8 cellular contexts compared by ENCODE assay signal in the genomic region with DNA sequence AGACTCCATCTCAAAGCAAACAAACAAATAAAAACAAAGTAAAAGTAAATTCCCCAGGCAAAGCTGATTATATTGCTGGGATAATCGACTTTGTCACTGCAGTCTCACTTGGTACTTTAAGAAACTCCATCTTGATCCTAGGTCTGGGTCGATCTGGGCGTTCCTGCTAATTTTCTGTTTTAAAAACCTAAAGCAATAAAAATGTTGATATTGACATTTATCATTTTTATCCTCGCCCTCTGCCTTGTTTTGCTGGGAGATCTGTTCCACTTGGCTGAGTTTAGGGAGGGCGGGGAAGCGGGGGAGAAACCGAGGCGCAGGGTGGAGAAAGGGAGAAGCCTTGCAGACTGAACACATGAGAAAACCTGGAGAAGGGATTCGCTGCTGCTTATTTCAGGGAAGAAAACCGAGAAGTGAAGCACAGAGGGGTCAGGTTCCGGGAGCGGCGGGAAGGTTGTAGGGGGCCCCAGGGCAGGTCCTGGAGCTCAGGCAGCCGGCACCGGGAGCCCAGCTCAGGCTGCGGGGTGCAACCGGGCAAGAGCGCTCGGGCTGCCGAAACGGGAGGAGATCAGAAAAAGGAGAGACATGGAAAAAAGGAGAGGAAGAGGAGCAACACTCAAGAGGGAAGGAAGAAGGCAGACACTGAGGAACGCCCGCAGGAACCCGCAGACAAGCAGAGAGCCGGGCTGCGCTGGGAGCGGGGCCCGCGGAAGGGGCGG. TPM values are rescaled to one million over a fixed set of nuclear protein-coding genes. Genes with fewer than 3 reads are reported as not detected.
DNase-seq lines count a peak whose midpoint lies in the region; ATAC-seq, FAIRE-seq and TF ChIP-seq lines count a peak whose summit lies in the region.

No MANE protein-coding gene starts in this region.

- in situ Hi-C loops in HepG2 (cut with HindIII; ENCODE audit: extremely low pct_ligation_motif_present, low pct_unique_long_range_greater_than_20kb) = no loop called here

- 1% methylated on average over 30 of the region's 30 CpGs for WGBS in HepG2 (ENCODE audit: low lambda C conversion rate)

- peak overlapping the region; percentile 81 for H3K4me2 ChIP-seq in HepG2 (ENCODE audit: low read depth, low read length)

- BruUV-seq in HepG2 (replicated peaks; lab: Mats Ljungman, UMichigan) = TSS peak; percentile 69

- H4K20me1 ChIP-seq in HepG2 (ENCODE audit: insufficient read depth, low read length) = no peaks in the 10 kb centered on the region

- DNase-seq in NCI-H526 treated with DMSO at 0.1 percent for 48 hours (lab: John Stamatoyannopoulos, UW) (peak; percentile 83), cerebellar cortex (ENCODE audit: low spot score) (peak; percentile 80), HepG2 (ENCODE audit: low spot score) (no peak), substantia nigra (lab: John Stamatoyannopoulos, UW) (peak in 9 of 49 donors; percentile 43 to 68 (median 56)), NOMO-1 treated with dmso at 0.1 percent for 144 hours (lab: John Stamatoyannopoulos, UW; ENCODE audit: unreplicated experiment) (no peak)

- CTCF ChIA-PET in HepG2 (lab: Yijun Ruan, JAX; ENCODE audit: low intra/inter-chr PET ratio, low total read pairs) = no interaction called here

- peaks cover 37% of the 10 kb centered on the region for H3K4me1 ChIP-seq in HepG2 (ENCODE audit: insufficient read depth, low read length)

- no peaks in the 10 kb centered on the region for H3K9me3 ChIP-seq in HepG2 (ENCODE audit: low read length)

- peak; percentile 13 for ATAC-seq in GM18868 (IDR thresholded peaks at IDR 0.05; ENCODE audit: unreplicated experiment)
- peak; percentile 11 for ATAC-seq in HG03045 (IDR thresholded peaks at IDR 0.05; ENCODE audit: unreplicated experiment)
- peak; percentile 79 for ATAC-seq in HepG2

- TF ChIP-seq EP300 in HepG2 (IDR thresholded peaks at IDR 0.05; ENCODE audit: low read depth in 2 of 2, low read length in 2 of 2) (no peak), HepG2 (CRISPR knock-in tag; IDR thresholded peaks at IDR 0.05; ENCODE audit: borderline replicate concordance) (no peak)

- POLR2A ChIA-PET in HepG2 (lab: Yijun Ruan, JAX) = interaction anchor here (0.6 kb wide), 2 partner anchors 50 to 61 kb away, joined by 3 to 4 read pairs; no protein-coding TSS in a partner anchor

- H3K27ac ChIP-seq in C4-2B = peak overlapping the region; percentile 99
- H3K27ac ChIP-seq in HepG2 (ENCODE audit: extremely low read length, insufficient read depth, low read length) = peak overlapping the region; percentile 76
- H3K27ac ChIP-seq in substantia nigra (ENCODE audit: low read depth, low read length, poor library complexity, severe bottlenecking) = peak overlapping the region; percentile 97

- TF ChIP-seq RAD21 in HepG2 (CRISPR knock-in tag; IDR thresholded peaks at IDR 0.05) = 0 out of 2 replicates have a peak, but pooled peaks have one; percentile 12

- H2AFZ ChIP-seq in HepG2 (ENCODE audit: low read length) = no peak overlapping the region

- H3K36me3 ChIP-seq in HepG2 (replicated peaks in 1 of 2; ENCODE audit: control insufficient read depth in 1 of 2, insufficient read depth in 2 of 2, low read length in 2 of 2) = no peaks in the 10 kb centered on the region

- no peaks in the 10 kb centered on the region for H3K79me2 ChIP-seq in HepG2 (ENCODE audit: insufficient read depth, low read length)

- TF ChIP-seq POLR2A in HepG2 (IDR thresholded peaks at IDR 0.05; ENCODE audit: insufficient read depth in 1 of 2, low read depth in 2 of 2, low read length in 2 of 2) = peak in 1 of 2 experiments; percentile 69; a peak in 2 of 4 replicates

- FAIRE-seq in HepG2 (lab: Jason Lieb, UNC) = no peak

- no peaks in the 10 kb centered on the region; a peak in 1 of 5 replicates for H3K27me3 ChIP-seq in HepG2 (ENCODE audit: control insufficient read depth in 1 of 2, insufficient read depth in 2 of 2, low read length in 2 of 2)

- TF ChIP-seq CTCF in C4-2B (conservative IDR thresholded peaks at IDR 0.05) (no peak), HepG2 (CRISPR knock-in tag; IDR thresholded peaks at IDR 0.05) (no peak)

- intact Hi-C loops in HepG2 (cut with micrococcal nuclease; ENCODE audit: unreplicated experiment) = loop anchor here (2.0 to 10.0 kb wide), 4 partner anchors 26 to 362 kb away; a partner anchor contains a TSS

- H3K4me3 ChIP-seq in HepG2 (replicated peaks in 1 of 3; ENCODE audit: insufficient read depth in 1 of 3, low read depth in 2 of 3, low read length in 3 of 3) = peak overlapping the region; percentile 68 to 86 (median 80)

- H3K9ac ChIP-seq in HepG2 (ENCODE audit: insufficient read depth, low read depth, low read length) = peak overlapping the region; percentile 67

TF ChIP-seq in HepG2, 621 proteins besides CTCF, POLR2A, EP300 and RAD21 (continues in another document):
- TF ChIP-seq, protein P1, sequence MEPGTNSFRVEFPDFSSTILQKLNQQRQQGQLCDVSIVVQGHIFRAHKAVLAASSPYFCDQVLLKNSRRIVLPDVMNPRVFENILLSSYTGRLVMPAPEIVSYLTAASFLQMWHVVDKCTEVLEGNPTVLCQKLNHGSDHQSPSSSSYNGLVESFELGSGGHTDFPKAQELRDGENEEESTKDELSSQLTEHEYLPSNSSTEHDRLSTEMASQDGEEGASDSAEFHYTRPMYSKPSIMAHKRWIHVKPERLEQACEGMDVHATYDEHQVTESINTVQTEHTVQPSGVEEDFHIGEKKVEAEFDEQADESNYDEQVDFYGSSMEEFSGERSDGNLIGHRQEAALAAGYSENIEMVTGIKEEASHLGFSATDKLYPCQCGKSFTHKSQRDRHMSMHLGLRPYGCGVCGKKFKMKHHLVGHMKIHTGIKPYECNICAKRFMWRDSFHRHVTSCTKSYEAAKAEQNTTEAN (CRISPR knock-in tag; conservative IDR thresholded peaks at IDR 0.05) = no peak
- TF ChIP-seq ZNF350 (CRISPR knock-in tag; IDR thresholded peaks at IDR 0.05; ENCODE audit: borderline replicate concordance, low read depth) = peak; percentile 24; the same call in 1 of the 2 replicates
- TF ChIP-seq SIN3A (IDR thresholded peaks at IDR 0.05; ENCODE audit: borderline replicate concordance, low read depth, low read length) = peak; percentile 44; the same call in 1 of the 2 replicates
- no peak for TF ChIP-seq ZC3H13 (CRISPR knock-in tag; IDR thresholded peaks at IDR 0.05)
- TF ChIP-seq ZNF430 (CRISPR knock-in tag; IDR thresholded peaks at IDR 0.05) = 0 out of 2 replicates have a peak, but pooled peaks have one; percentile 24
- TF ChIP-seq GATAD1 (CRISPR knock-in tag; IDR thresholded peaks at IDR 0.05) = peak; percentile 11; the same call in 1 of the 2 replicates
- 0 out of 2 replicates have a peak, but pooled peaks have one; percentile 4 for TF ChIP-seq FOXJ3 (CRISPR knock-in tag; IDR thresholded peaks at IDR 0.05; ENCODE audit: borderline replicate concordance)
- TF ChIP-seq ZNF510 (CRISPR knock-in tag; IDR thresholded peaks at IDR 0.05; ENCODE audit: low read depth) = 0 out of 2 replicates have a peak, but pooled peaks have one; percentile 23
- TF ChIP-seq SIN3B (IDR thresholded peaks at IDR 0.05; ENCODE audit: low read length) = no peak

RNA-seq across cellular contexts. Expression of a gene that starts 27.4 kb away (rescaled TPM):
- 14.4 and 22.9 TPM in 2 replicates for total RNA-seq in HepG2 (2016; rRNA removed; fragmentation: Illumina TruSeq; extraction: Trizol)
- 27.0 and 27.7 TPM in 2 replicates for total RNA-seq in HepG2 (2016; cell fraction: cytosol; rRNA removed; fragmentation: Illumina TruSeq; extraction: Trizol; ENCODE audit: low read depth)
- 14.4 and 19.1 TPM in 2 replicates for total RNA-seq in HepG2 (2016; cell fraction: insoluble cytoplasmic fraction; rRNA removed; fragmentation: Illumina TruSeq; extraction: Trizol)
- 17.0 and 21.9 TPM in 2 replicates for total RNA-seq in HepG2 (2016; cell fraction: membrane; rRNA removed; fragmentation: Illumina TruSeq; extraction: Trizol)
- total RNA-seq in HepG2 (2016; cell fraction: nucleus; rRNA removed; fragmentation: Illumina TruSeq; extraction: Trizol) = 48.1 and 51.6 TPM in 2 replicates
- polyA plus RNA-seq in HepG2 (2011; rRNA removed) = 7.1 and 7.5 TPM in 2 replicates
- 4.1 and 6.3 TPM in 2 replicates for polyA plus RNA-seq in HepG2 (2011; cell fraction: cytosol; rRNA removed)
- polyA plus RNA-seq in HepG2 (2011; cell fraction: nucleus; rRNA removed) = 15.2 and 17.5 TPM in 2 replicates
- polyA plus RNA-seq in HepG2 (2012) = 11.9 and 12.7 TPM in 2 replicates
- polyA plus RNA-seq in HepG2 (2016; cell fraction: cytosol; fragmentation: Illumina TruSeq; extraction: Trizol; ENCODE audit: low read depth) = 0.25 and 0.36 TPM in 2 replicates
- 5.8 and 7.4 TPM in 2 replicates for polyA plus RNA-seq in HepG2 (2016; cell fraction: insoluble cytoplasmic fraction; fragmentation: Illumina TruSeq; extraction: Trizol; ENCODE audit: low read depth)
- 0.54 and 1.00 TPM in 2 replicates for polyA plus RNA-seq in HepG2 (2016; cell fraction: membrane; fragmentation: Illumina TruSeq; extraction: Trizol; ENCODE audit: low read depth)
- polyA plus RNA-seq in HepG2 (2016; cell fraction: nucleus; fragmentation: Illumina TruSeq; extraction: Trizol; ENCODE audit: insufficient read depth, low read depth) = 14.9 and 20.0 TPM in 2 replicates
- polyA minus RNA-seq in HepG2 (2011; rRNA and poly(A)+ RNA removed; ENCODE audit: low replicate concordance) = 22.0 and 25.5 TPM in 2 replicates
- polyA minus RNA-seq in HepG2 (2011; cell fraction: cytosol; rRNA and poly(A)+ RNA removed) = 17.4 and 19.6 TPM in 2 replicates
- 87.2 and 102 TPM in 2 replicates for polyA minus RNA-seq in HepG2 (2011; cell fraction: nucleus; rRNA and poly(A)+ RNA removed)

Comparison
In these comparisons a context has a peak if more than half of its experiments do, and no peak if none do; other contexts are left out.
1. ATAC-seq: peak in every context shown above with its lines; median percentile 79 in HepG2; 13 in GM18868; 11 in HG03045.
2. DNase-seq: peak in NCI-H526 treated with DMSO at 0.1 percent for 48 hours (single experiment) and cerebellar cortex (single experiment); none in HepG2 (single experiment) and NOMO-1 treated with dmso at 0.1 percent for 144 hours (single experiment).
3. Peak in every context shown above with its lines, with median percentiles within 50 percentile points of each other: H3K27ac ChIP-seq.